8 cellular contexts compared by ENCODE assay signal in the genomic region with DNA sequence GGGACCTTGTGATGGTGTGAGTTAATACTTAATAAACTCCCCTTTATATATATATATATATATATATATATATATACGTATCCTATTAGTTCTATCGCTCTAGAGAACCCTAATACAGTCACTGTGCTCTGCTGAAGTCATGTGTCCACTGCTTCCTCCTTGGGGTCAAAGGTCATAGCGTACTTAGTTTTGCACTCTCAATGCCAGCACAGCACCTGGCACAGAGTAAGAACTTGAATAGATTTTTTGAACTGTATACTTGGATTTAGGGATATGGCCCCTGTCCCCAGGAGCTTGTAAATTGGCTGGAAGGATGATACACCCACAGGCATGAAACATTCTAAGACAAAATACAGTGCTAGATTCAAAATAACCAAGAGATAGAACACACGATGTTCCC. TPM values are rescaled to one million over a fixed set of nuclear protein-coding genes. Genes with fewer than 3 reads are reported as not detected.
"Had no signal": no experiment of that assay in that cellular context is flagged by ENCODE, and none has a peak within 500 bp of the region (broad histone marks: within the 10 kb centered on the region; RNA-seq: fewer than 3 reads in every experiment).

No MANE protein-coding gene starts in this region.

- DNase-seq: GDM1, GF-D8 had no signal

- H3K4me3 ChIP-seq: GM12878 had no signal

- ATAC-seq: GM12878 had no signal

- FAIRE-seq: G401.6, GM12878, GM12891, GM12892, GM18507, GM19239 had no signal

RNA-seq across cellular contexts. Expression of a gene that starts 58.9 kb away (rescaled TPM):
- polyA plus RNA-seq: GM12878 had no signal
